Comparison of ENCODE assay signal across 15 cellular contexts in genomic region chr10:75967491-75967890, GRCh38.
"Had no signal": no experiment of that assay in that cellular context is flagged by ENCODE, and none has a peak within 500 bp of the region (broad histone marks: within the 10 kb centered on the region; RNA-seq: fewer than 3 reads in every experiment).

No MANE protein-coding gene starts in this region.

- H3K36me3 ChIP-seq: cardiac muscle cell, right atrium auricular region, thyroid gland, uterus had no signal

- H3K27ac ChIP-seq: cardiac muscle cell, foreskin keratinocyte, parathyroid adenoma, right atrium auricular region, thyroid gland, uterus had no signal

- H3K79me2 ChIP-seq: parathyroid adenoma had no signal

- DNase-seq: activated CD4-positive, alpha-beta memory T cell treated with anti-CD3 and anti-CD28 coated beads for 36 hours; activated CD8-positive, alpha-beta memory T cell treated with anti-CD3 and anti-CD28 coated beads, Interleukin-2, amount 50 U/mL, for 4 hours; activated naive CD4-positive, alpha-beta T cell treated with anti-CD3 and anti-CD28 coated beads for 36 hours; foreskin keratinocyte; head of caudate nucleus; kidney; left ventricle myocardium superior; stimulated activated CD4-positive, alpha-beta T cell treated with anti-CD3 and anti-CD28 coated beads, Interleukin-4, amount 100 ng/mL, for 4 hours; T-helper 9 cell; thyroid gland; uterus had no signal

- H3K27ac Mint-ChIP-seq: activated CD4-positive, alpha-beta memory T cell treated with anti-CD3 and anti-CD28 coated beads for 36 hours; activated naive CD4-positive, alpha-beta T cell treated with anti-CD3 and anti-CD28 coated beads for 36 hours had no signal

- H3K9me3 ChIP-seq: right atrium auricular region, thyroid gland, uterus had no signal

- H3K4me1 ChIP-seq: foreskin keratinocyte, parathyroid adenoma had no signal

- H3K4me3 ChIP-seq: cardiac muscle cell, right atrium auricular region, skin epidermis, thyroid gland, uterus had no signal

- H2AFZ ChIP-seq: parathyroid adenoma had no signal

- H3K4me3 Mint-ChIP-seq: activated CD4-positive, alpha-beta memory T cell treated with anti-CD3 and anti-CD28 coated beads for 36 hours; activated naive CD4-positive, alpha-beta T cell treated with anti-CD3 and anti-CD28 coated beads for 36 hours had no signal

- H3K9ac ChIP-seq: parathyroid adenoma had no signal

- H3K36me3 Mint-ChIP-seq: activated CD4-positive, alpha-beta memory T cell treated with anti-CD3 and anti-CD28 coated beads for 36 hours had no signal

- H3K9me3 Mint-ChIP-seq: activated CD4-positive, alpha-beta memory T cell treated with anti-CD3 and anti-CD28 coated beads for 36 hours; activated naive CD4-positive, alpha-beta T cell treated with anti-CD3 and anti-CD28 coated beads for 36 hours had no signal

- FAIRE-seq: kidney had no signal

- H3K27me3 ChIP-seq: cardiac muscle cell, right atrium auricular region, thyroid gland, uterus had no signal
